Comparison of ENCODE assay signal across 1 cellular context in the genomic region with DNA sequence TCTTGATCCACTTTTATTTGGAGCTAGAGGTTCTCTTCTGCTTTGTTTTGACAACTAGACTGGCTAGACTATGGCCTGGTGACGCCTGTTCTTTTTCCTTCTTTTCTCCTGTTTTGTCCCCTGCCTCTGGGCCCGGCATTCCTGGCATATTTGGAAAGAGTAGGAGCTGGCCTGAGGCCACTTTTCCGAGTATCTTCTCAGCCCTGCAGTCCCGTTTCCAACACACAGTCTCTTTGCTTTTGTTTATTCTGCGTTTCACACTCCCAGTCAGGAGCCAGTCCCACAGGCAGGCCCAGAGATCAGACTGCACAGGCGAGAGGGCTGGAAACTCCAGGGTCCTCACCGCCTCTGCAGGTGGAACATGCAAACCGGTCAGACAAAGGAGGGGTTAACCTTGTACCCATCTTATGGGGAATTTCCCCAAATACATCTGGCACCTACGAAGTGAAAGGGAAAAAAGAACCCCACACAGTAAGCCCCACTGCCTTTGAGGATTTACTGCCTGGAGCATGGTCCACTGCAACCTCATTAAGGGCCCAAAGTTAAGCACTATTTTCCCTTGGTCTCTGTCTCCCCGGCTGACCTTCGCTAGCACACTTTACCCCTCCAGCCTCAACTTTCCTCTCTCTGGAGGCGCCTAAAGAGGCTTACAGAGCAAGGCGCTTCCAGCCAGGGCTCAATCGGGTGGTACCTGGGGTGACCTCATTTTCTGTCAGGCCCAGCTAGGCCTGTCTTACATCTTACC.
TF ChIP-seq lines count a peak whose summit lies in the region.

No MANE protein-coding gene starts in this region.

TF ChIP-seq in GM23338, 12 proteins besides CTCF, POLR2A, EP300 and RAD21 (continued from another document):
- TF ChIP-seq, protein P1, sequence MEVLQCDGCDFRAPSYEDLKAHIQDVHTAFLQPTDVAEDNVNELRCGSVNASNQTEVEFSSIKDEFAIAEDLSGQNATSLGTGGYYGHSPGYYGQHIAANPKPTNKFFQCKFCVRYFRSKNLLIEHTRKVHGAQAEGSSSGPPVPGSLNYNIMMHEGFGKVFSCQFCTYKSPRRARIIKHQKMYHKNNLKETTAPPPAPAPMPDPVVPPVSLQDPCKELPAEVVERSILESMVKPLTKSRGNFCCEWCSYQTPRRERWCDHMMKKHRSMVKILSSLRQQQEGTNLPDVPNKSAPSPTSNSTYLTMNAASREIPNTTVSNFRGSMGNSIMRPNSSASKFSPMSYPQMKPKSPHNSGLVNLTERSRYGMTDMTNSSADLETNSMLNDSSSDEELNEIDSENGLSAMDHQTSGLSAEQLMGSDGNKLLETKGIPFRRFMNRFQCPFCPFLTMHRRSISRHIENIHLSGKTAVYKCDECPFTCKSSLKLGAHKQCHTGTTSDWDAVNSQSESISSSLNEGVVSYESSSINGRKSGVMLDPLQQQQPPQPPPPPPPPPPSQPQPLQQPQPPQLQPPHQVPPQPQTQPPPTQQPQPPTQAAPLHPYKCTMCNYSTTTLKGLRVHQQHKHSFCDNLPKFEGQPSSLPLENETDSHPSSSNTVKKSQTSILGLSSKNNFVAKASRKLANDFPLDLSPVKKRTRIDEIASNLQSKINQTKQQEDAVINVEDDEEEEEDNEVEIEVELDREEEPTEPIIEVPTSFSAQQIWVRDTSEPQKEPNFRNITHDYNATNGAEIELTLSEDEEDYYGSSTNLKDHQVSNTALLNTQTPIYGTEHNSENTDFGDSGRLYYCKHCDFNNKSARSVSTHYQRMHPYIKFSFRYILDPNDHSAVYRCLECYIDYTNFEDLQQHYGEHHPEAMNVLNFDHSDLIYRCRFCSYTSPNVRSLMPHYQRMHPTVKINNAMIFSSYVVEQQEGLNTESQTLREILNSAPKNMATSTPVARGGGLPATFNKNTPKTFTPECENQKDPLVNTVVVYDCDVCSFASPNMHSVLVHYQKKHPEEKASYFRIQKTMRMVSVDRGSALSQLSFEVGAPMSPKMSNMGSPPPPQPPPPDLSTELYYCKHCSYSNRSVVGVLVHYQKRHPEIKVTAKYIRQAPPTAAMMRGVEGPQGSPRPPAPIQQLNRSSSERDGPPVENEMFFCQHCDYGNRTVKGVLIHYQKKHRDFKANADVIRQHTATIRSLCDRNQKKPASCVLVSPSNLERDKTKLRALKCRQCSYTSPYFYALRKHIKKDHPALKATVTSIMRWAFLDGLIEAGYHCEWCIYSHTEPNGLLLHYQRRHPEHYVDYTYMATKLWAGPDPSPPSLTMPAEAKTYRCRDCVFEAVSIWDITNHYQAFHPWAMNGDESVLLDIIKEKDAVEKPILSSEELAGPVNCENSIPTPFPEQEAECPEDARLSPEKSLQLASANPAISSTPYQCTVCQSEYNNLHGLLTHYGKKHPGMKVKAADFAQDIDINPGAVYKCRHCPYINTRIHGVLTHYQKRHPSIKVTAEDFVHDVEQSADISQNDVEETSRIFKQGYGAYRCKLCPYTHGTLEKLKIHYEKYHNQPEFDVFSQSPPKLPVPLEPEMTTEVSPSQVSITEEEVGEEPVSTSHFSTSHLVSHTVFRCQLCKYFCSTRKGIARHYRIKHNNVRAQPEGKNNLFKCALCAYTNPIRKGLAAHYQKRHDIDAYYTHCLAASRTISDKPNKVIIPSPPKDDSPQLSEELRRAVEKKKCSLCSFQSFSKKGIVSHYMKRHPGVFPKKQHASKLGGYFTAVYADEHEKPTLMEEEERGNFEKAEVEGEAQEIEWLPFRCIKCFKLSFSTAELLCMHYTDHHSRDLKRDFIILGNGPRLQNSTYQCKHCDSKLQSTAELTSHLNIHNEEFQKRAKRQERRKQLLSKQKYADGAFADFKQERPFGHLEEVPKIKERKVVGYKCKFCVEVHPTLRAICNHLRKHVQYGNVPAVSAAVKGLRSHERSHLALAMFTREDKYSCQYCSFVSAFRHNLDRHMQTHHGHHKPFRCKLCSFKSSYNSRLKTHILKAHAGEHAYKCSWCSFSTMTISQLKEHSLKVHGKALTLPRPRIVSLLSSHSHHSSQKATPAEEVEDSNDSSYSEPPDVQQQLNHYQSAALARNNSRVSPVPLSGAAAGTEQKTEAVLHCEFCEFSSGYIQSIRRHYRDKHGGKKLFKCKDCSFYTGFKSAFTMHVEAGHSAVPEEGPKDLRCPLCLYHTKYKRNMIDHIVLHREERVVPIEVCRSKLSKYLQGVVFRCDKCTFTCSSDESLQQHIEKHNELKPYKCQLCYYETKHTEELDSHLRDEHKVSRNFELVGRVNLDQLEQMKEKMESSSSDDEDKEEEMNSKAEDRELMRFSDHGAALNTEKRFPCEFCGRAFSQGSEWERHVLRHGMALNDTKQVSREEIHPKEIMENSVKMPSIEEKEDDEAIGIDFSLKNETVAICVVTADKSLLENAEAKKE (CRISPR knock-in tag; IDR thresholded peaks at IDR 0.05), result no peak
- TF ChIP-seq, protein P2, sequence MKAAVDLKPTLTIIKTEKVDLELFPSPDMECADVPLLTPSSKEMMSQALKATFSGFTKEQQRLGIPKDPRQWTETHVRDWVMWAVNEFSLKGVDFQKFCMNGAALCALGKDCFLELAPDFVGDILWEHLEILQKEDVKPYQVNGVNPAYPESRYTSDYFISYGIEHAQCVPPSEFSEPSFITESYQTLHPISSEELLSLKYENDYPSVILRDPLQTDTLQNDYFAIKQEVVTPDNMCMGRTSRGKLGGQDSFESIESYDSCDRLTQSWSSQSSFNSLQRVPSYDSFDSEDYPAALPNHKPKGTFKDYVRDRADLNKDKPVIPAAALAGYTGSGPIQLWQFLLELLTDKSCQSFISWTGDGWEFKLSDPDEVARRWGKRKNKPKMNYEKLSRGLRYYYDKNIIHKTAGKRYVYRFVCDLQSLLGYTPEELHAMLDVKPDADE (IDR thresholded peaks at IDR 0.05), result no peak
- TF ChIP-seq STAT1 (IDR thresholded peaks at IDR 0.05; ENCODE audit: unreplicated experiment), result no peak
